Comparison of ENCODE assay signal across 2 cellular contexts in the genomic region with DNA sequence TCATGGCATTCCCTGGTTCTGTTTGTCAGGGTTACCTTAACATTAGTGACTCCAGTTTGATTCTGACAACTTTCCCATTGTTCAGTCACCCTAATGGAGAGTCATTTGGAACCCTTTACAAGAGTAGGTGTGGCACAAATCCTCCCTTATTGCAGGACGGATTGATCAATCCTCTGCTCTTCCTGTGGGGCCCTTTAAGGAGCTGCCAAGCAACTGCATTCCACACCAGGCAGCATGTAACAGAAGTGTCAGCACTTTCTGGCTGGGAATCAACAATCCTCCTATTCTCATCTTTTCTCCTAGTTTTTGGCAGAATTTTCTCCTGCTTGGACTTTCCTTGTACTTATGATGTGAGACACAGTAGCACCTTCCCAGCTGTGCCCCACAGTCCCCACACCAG.
TF ChIP-seq lines count a peak whose summit lies in the region.

No MANE protein-coding gene starts in this region.

TF ChIP-seq in GM23338, 12 proteins besides CTCF, POLR2A, EP300 and RAD21 (continued from another document):
- TF ChIP-seq, protein P1, sequence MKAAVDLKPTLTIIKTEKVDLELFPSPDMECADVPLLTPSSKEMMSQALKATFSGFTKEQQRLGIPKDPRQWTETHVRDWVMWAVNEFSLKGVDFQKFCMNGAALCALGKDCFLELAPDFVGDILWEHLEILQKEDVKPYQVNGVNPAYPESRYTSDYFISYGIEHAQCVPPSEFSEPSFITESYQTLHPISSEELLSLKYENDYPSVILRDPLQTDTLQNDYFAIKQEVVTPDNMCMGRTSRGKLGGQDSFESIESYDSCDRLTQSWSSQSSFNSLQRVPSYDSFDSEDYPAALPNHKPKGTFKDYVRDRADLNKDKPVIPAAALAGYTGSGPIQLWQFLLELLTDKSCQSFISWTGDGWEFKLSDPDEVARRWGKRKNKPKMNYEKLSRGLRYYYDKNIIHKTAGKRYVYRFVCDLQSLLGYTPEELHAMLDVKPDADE (IDR thresholded peaks at IDR 0.05) = no peak
- TF ChIP-seq, protein P2, sequence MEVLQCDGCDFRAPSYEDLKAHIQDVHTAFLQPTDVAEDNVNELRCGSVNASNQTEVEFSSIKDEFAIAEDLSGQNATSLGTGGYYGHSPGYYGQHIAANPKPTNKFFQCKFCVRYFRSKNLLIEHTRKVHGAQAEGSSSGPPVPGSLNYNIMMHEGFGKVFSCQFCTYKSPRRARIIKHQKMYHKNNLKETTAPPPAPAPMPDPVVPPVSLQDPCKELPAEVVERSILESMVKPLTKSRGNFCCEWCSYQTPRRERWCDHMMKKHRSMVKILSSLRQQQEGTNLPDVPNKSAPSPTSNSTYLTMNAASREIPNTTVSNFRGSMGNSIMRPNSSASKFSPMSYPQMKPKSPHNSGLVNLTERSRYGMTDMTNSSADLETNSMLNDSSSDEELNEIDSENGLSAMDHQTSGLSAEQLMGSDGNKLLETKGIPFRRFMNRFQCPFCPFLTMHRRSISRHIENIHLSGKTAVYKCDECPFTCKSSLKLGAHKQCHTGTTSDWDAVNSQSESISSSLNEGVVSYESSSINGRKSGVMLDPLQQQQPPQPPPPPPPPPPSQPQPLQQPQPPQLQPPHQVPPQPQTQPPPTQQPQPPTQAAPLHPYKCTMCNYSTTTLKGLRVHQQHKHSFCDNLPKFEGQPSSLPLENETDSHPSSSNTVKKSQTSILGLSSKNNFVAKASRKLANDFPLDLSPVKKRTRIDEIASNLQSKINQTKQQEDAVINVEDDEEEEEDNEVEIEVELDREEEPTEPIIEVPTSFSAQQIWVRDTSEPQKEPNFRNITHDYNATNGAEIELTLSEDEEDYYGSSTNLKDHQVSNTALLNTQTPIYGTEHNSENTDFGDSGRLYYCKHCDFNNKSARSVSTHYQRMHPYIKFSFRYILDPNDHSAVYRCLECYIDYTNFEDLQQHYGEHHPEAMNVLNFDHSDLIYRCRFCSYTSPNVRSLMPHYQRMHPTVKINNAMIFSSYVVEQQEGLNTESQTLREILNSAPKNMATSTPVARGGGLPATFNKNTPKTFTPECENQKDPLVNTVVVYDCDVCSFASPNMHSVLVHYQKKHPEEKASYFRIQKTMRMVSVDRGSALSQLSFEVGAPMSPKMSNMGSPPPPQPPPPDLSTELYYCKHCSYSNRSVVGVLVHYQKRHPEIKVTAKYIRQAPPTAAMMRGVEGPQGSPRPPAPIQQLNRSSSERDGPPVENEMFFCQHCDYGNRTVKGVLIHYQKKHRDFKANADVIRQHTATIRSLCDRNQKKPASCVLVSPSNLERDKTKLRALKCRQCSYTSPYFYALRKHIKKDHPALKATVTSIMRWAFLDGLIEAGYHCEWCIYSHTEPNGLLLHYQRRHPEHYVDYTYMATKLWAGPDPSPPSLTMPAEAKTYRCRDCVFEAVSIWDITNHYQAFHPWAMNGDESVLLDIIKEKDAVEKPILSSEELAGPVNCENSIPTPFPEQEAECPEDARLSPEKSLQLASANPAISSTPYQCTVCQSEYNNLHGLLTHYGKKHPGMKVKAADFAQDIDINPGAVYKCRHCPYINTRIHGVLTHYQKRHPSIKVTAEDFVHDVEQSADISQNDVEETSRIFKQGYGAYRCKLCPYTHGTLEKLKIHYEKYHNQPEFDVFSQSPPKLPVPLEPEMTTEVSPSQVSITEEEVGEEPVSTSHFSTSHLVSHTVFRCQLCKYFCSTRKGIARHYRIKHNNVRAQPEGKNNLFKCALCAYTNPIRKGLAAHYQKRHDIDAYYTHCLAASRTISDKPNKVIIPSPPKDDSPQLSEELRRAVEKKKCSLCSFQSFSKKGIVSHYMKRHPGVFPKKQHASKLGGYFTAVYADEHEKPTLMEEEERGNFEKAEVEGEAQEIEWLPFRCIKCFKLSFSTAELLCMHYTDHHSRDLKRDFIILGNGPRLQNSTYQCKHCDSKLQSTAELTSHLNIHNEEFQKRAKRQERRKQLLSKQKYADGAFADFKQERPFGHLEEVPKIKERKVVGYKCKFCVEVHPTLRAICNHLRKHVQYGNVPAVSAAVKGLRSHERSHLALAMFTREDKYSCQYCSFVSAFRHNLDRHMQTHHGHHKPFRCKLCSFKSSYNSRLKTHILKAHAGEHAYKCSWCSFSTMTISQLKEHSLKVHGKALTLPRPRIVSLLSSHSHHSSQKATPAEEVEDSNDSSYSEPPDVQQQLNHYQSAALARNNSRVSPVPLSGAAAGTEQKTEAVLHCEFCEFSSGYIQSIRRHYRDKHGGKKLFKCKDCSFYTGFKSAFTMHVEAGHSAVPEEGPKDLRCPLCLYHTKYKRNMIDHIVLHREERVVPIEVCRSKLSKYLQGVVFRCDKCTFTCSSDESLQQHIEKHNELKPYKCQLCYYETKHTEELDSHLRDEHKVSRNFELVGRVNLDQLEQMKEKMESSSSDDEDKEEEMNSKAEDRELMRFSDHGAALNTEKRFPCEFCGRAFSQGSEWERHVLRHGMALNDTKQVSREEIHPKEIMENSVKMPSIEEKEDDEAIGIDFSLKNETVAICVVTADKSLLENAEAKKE (CRISPR knock-in tag; IDR thresholded peaks at IDR 0.05) = no peak
- TF ChIP-seq CREB1 (CRISPR knock-in tag; IDR thresholded peaks at IDR 0.05; ENCODE audit: low read depth) = no peak
- TF ChIP-seq, protein P3, sequence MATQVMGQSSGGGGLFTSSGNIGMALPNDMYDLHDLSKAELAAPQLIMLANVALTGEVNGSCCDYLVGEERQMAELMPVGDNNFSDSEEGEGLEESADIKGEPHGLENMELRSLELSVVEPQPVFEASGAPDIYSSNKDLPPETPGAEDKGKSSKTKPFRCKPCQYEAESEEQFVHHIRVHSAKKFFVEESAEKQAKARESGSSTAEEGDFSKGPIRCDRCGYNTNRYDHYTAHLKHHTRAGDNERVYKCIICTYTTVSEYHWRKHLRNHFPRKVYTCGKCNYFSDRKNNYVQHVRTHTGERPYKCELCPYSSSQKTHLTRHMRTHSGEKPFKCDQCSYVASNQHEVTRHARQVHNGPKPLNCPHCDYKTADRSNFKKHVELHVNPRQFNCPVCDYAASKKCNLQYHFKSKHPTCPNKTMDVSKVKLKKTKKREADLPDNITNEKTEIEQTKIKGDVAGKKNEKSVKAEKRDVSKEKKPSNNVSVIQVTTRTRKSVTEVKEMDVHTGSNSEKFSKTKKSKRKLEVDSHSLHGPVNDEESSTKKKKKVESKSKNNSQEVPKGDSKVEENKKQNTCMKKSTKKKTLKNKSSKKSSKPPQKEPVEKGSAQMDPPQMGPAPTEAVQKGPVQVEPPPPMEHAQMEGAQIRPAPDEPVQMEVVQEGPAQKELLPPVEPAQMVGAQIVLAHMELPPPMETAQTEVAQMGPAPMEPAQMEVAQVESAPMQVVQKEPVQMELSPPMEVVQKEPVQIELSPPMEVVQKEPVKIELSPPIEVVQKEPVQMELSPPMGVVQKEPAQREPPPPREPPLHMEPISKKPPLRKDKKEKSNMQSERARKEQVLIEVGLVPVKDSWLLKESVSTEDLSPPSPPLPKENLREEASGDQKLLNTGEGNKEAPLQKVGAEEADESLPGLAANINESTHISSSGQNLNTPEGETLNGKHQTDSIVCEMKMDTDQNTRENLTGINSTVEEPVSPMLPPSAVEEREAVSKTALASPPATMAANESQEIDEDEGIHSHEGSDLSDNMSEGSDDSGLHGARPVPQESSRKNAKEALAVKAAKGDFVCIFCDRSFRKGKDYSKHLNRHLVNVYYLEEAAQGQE (IDR thresholded peaks at IDR 0.05; ENCODE audit: unreplicated experiment) = no peak
- TF ChIP-seq POLR2AphosphoS5 (IDR thresholded peaks at IDR 0.05; ENCODE audit: low read depth) = no peak
- TF ChIP-seq ZNF114 (CRISPR knock-in tag; IDR thresholded peaks at IDR 0.05) = no peak
- no peak for TF ChIP-seq ZNF331 (CRISPR knock-in tag; IDR thresholded peaks at IDR 0.05; ENCODE audit: low read depth)
- no peak for TF ChIP-seq EZH2 (IDR thresholded peaks at IDR 0.05; ENCODE audit: low read depth, unreplicated experiment)
- no peak for TF ChIP-seq STAT1 (IDR thresholded peaks at IDR 0.05; ENCODE audit: unreplicated experiment)
- TF ChIP-seq JUNB (IDR thresholded peaks at IDR 0.05; ENCODE audit: unreplicated experiment) = no peak

TF ChIP-seq in H1, 55 proteins besides CTCF, POLR2A, EP300 and RAD21 (continued from another document):
- no peak for TF ChIP-seq SAP30 (IDR thresholded peaks at IDR 0.05; ENCODE audit: insufficient read depth, insufficient replicate concordance, low read length)
